Comparison of ENCODE assay signal across 2 cellular contexts in the genomic region with DNA sequence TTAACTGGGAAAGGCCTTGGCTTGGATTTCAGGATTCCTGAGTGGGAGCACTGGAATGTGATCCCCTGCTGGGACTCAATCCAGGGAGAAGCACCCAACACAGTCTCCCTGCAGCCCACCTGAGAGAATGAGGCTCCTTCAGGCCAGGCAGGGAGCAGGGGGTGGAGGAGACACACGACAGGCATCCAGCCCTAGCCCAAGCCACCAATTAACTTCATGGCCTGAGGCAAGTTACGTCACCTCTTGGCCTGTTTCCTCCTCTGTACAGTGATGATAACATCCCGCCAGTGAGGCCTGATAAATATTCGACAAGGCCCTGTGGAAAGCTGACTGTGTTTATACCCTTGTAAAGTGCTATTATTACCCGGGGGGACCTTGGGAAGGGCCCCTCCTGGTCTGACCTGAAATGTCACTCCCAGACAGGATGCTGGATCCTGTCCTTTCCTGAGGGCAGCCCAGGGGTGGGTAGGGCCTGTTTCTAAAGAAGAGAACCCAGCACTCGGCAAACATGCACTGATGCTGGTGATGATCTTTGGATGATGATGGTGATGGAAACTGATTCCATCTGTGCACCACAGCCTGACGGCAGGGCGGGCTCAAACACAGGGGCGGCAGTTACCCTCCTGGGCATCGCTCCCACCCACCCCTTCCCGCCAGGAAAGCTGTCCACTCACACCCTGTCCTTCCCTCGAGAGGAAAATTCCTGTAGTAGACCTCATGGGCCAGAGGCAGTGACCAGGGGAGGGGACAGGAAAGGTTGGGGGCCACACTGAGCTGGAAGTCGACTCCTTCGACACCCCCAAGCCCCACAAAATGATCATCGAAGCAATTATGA.
TF ChIP-seq lines count a peak whose summit lies in the region.

No MANE protein-coding gene starts in this region.

TF ChIP-seq in HEK293, 187 proteins besides CTCF, POLR2A, EP300 and RAD21 (continued from another document and continues in another):
- TF ChIP-seq FEZF1 (tag by site-specific recombination; IDR thresholded peaks at IDR 0.05): peak; percentile 91
- peak; percentile 99 for TF ChIP-seq TRIM28 (IDR thresholded peaks at IDR 0.05; ENCODE audit: borderline replicate concordance, low read length)
- TF ChIP-seq ZNF610 (tag by site-specific recombination; IDR thresholded peaks at IDR 0.05; ENCODE audit: borderline replicate concordance): 0 out of 2 replicates have a peak, but pooled peaks have one; percentile 49
- TF ChIP-seq, protein P1, sequence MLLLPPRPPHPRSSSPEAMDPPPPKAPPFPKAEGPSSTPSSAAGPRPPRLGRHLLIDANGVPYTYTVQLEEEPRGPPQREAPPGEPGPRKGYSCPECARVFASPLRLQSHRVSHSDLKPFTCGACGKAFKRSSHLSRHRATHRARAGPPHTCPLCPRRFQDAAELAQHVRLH (tag by site-specific recombination; IDR thresholded peaks at IDR 0.05): peak; percentile 84
- TF ChIP-seq, protein P2, sequence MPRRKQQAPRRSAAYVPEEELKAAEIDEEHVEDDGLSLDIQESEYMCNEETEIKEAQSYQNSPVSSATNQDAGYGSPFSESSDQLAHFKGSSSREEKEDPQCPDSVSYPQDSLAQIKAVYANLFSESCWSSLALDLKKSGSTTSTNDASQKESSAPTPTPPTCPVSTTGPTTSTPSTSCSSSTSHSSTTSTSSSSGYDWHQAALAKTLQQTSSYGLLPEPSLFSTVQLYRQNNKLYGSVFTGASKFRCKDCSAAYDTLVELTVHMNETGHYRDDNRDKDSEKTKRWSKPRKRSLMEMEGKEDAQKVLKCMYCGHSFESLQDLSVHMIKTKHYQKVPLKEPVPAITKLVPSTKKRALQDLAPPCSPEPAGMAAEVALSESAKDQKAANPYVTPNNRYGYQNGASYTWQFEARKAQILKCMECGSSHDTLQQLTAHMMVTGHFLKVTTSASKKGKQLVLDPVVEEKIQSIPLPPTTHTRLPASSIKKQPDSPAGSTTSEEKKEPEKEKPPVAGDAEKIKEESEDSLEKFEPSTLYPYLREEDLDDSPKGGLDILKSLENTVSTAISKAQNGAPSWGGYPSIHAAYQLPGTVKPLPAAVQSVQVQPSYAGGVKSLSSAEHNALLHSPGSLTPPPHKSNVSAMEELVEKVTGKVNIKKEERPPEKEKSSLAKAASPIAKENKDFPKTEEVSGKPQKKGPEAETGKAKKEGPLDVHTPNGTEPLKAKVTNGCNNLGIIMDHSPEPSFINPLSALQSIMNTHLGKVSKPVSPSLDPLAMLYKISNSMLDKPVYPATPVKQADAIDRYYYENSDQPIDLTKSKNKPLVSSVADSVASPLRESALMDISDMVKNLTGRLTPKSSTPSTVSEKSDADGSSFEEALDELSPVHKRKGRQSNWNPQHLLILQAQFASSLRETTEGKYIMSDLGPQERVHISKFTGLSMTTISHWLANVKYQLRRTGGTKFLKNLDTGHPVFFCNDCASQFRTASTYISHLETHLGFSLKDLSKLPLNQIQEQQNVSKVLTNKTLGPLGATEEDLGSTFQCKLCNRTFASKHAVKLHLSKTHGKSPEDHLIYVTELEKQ (tag by site-specific recombination; IDR thresholded peaks at IDR 0.05; ENCODE audit: borderline replicate concordance): peak; percentile 92
- no peak for TF ChIP-seq ZNF544 (tag by site-specific recombination; IDR thresholded peaks at IDR 0.05)
- TF ChIP-seq ZBTB17 (tag by site-specific recombination; IDR thresholded peaks at IDR 0.05): peak; percentile 90
- peak; percentile 99 for TF ChIP-seq HOXD13 (CRISPR knock-in tag; IDR thresholded peaks at IDR 0.05; ENCODE audit: borderline replicate concordance)
- TF ChIP-seq ZNF596 (tag by site-specific recombination; IDR thresholded peaks at IDR 0.05): no peak
- TF ChIP-seq KLF10 (tag by site-specific recombination; IDR thresholded peaks at IDR 0.05): peak; percentile 74
- TF ChIP-seq, protein P3, sequence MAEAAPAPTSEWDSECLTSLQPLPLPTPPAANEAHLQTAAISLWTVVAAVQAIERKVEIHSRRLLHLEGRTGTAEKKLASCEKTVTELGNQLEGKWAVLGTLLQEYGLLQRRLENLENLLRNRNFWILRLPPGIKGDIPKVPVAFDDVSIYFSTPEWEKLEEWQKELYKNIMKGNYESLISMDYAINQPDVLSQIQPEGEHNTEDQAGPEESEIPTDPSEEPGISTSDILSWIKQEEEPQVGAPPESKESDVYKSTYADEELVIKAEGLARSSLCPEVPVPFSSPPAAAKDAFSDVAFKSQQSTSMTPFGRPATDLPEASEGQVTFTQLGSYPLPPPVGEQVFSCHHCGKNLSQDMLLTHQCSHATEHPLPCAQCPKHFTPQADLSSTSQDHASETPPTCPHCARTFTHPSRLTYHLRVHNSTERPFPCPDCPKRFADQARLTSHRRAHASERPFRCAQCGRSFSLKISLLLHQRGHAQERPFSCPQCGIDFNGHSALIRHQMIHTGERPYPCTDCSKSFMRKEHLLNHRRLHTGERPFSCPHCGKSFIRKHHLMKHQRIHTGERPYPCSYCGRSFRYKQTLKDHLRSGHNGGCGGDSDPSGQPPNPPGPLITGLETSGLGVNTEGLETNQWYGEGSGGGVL (tag by site-specific recombination; IDR thresholded peaks at IDR 0.05): peak; percentile 73
- TF ChIP-seq ZSCAN30 (tag by site-specific recombination; IDR thresholded peaks at IDR 0.05): peak; percentile 89
- TF ChIP-seq, protein P4, sequence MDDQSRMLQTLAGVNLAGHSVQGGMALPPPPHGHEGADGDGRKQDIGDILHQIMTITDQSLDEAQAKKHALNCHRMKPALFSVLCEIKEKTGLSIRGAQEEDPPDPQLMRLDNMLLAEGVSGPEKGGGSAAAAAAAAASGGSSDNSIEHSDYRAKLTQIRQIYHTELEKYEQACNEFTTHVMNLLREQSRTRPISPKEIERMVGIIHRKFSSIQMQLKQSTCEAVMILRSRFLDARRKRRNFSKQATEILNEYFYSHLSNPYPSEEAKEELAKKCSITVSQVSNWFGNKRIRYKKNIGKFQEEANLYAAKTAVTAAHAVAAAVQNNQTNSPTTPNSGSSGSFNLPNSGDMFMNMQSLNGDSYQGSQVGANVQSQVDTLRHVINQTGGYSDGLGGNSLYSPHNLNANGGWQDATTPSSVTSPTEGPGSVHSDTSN (CRISPR knock-in tag; IDR thresholded peaks at IDR 0.05): 0 out of 2 replicates have a peak, but pooled peaks have one; percentile 46
- TF ChIP-seq KLF16 (tag by site-specific recombination; IDR thresholded peaks at IDR 0.05): peak; percentile 93
- peak; percentile 99 for TF ChIP-seq GLIS1 (tag by site-specific recombination; IDR thresholded peaks at IDR 0.05)
- TF ChIP-seq ZBTB21 (tag by site-specific recombination; IDR thresholded peaks at IDR 0.05): peak; percentile 81
- no peak for TF ChIP-seq ZNF138 (tag by site-specific recombination; IDR thresholded peaks at IDR 0.05; ENCODE audit: borderline replicate concordance)
- TF ChIP-seq ZNF571 (tag by site-specific recombination; IDR thresholded peaks at IDR 0.05): no peak
- TF ChIP-seq ZNF629 (tag by site-specific recombination; IDR thresholded peaks at IDR 0.05): peak; percentile 96
- peak; percentile 95 for TF ChIP-seq ZNF843 (tag by site-specific recombination; IDR thresholded peaks at IDR 0.05)
- no peak for TF ChIP-seq ZNF48 (tag by site-specific recombination; IDR thresholded peaks at IDR 0.05)
- TF ChIP-seq ZNF423 (tag by site-specific recombination; IDR thresholded peaks at IDR 0.05): peak; percentile 78; the same call in 1 of the 2 replicates

TF ChIP-seq in SK-N-SH, 30 proteins besides CTCF, POLR2A, EP300 and RAD21 (continued from another document):
- TF ChIP-seq, protein P5, sequence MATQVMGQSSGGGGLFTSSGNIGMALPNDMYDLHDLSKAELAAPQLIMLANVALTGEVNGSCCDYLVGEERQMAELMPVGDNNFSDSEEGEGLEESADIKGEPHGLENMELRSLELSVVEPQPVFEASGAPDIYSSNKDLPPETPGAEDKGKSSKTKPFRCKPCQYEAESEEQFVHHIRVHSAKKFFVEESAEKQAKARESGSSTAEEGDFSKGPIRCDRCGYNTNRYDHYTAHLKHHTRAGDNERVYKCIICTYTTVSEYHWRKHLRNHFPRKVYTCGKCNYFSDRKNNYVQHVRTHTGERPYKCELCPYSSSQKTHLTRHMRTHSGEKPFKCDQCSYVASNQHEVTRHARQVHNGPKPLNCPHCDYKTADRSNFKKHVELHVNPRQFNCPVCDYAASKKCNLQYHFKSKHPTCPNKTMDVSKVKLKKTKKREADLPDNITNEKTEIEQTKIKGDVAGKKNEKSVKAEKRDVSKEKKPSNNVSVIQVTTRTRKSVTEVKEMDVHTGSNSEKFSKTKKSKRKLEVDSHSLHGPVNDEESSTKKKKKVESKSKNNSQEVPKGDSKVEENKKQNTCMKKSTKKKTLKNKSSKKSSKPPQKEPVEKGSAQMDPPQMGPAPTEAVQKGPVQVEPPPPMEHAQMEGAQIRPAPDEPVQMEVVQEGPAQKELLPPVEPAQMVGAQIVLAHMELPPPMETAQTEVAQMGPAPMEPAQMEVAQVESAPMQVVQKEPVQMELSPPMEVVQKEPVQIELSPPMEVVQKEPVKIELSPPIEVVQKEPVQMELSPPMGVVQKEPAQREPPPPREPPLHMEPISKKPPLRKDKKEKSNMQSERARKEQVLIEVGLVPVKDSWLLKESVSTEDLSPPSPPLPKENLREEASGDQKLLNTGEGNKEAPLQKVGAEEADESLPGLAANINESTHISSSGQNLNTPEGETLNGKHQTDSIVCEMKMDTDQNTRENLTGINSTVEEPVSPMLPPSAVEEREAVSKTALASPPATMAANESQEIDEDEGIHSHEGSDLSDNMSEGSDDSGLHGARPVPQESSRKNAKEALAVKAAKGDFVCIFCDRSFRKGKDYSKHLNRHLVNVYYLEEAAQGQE (IDR thresholded peaks at IDR 0.05; ENCODE audit: low read depth, low read length): no peak
- TF ChIP-seq, protein P6, sequence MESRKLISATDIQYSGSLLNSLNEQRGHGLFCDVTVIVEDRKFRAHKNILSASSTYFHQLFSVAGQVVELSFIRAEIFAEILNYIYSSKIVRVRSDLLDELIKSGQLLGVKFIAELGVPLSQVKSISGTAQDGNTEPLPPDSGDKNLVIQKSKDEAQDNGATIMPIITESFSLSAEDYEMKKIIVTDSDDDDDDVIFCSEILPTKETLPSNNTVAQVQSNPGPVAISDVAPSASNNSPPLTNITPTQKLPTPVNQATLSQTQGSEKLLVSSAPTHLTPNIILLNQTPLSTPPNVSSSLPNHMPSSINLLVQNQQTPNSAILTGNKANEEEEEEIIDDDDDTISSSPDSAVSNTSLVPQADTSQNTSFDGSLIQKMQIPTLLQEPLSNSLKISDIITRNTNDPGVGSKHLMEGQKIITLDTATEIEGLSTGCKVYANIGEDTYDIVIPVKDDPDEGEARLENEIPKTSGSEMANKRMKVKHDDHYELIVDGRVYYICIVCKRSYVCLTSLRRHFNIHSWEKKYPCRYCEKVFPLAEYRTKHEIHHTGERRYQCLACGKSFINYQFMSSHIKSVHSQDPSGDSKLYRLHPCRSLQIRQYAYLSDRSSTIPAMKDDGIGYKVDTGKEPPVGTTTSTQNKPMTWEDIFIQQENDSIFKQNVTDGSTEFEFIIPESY (IDR thresholded peaks at IDR 0.05; ENCODE audit: borderline replicate concordance, low read depth): no peak
- TF ChIP-seq, protein P4 (IDR thresholded peaks at IDR 0.05): no peak
- TF ChIP-seq TEAD4 (IDR thresholded peaks at IDR 0.05; ENCODE audit: borderline replicate concordance, insufficient read depth) (no peak), EZH2phosphoT487 (IDR thresholded peaks at IDR 0.05; ENCODE audit: borderline replicate concordance, low read depth) (no peak), TCF12 (IDR thresholded peaks at IDR 0.05) (no peak), RXRA (IDR thresholded peaks at IDR 0.05; ENCODE audit: borderline replicate concordance, low read depth) (no peak), MEF2A (IDR thresholded peaks at IDR 0.05; ENCODE audit: borderline replicate concordance, low read depth) (no peak), ELF1 (IDR thresholded peaks at IDR 0.05) (no peak), CHD2 (IDR thresholded peaks at IDR 0.05; ENCODE audit: low read length, partially characterized antibody) (peak; percentile 29), FOXM1 (IDR thresholded peaks at IDR 0.05; ENCODE audit: low read depth) (no peak), FOSL2 (IDR thresholded peaks at IDR 0.05; ENCODE audit: borderline replicate concordance, low read depth) (no peak), POLR2AphosphoS5 (IDR thresholded peaks at IDR 0.05; ENCODE audit: low read depth, low read length) (no peak), NFIC (IDR thresholded peaks at IDR 0.05; ENCODE audit: borderline replicate concordance) (no peak), NRF1 (IDR thresholded peaks at IDR 0.05; ENCODE audit: low read depth, low read length) (no peak), MXI1 (IDR thresholded peaks at IDR 0.05; ENCODE audit: low read depth, low read length) (no peak)
- TF ChIP-seq, protein P7, sequence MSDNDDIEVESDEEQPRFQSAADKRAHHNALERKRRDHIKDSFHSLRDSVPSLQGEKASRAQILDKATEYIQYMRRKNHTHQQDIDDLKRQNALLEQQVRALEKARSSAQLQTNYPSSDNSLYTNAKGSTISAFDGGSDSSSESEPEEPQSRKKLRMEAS (IDR thresholded peaks at IDR 0.05; ENCODE audit: low read depth): no peak
- TF ChIP-seq, protein P8, sequence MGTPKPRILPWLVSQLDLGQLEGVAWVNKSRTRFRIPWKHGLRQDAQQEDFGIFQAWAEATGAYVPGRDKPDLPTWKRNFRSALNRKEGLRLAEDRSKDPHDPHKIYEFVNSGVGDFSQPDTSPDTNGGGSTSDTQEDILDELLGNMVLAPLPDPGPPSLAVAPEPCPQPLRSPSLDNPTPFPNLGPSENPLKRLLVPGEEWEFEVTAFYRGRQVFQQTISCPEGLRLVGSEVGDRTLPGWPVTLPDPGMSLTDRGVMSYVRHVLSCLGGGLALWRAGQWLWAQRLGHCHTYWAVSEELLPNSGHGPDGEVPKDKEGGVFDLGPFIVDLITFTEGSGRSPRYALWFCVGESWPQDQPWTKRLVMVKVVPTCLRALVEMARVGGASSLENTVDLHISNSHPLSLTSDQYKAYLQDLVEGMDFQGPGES (IDR thresholded peaks at IDR 0.05; ENCODE audit: low read depth, low read length): no peak
- TF ChIP-seq, protein P9, sequence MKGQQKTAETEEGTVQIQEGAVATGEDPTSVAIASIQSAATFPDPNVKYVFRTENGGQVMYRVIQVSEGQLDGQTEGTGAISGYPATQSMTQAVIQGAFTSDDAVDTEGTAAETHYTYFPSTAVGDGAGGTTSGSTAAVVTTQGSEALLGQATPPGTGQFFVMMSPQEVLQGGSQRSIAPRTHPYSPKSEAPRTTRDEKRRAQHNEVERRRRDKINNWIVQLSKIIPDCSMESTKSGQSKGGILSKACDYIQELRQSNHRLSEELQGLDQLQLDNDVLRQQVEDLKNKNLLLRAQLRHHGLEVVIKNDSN (IDR thresholded peaks at IDR 0.05; ENCODE audit: borderline replicate concordance, low read depth): no peak
